In the genomic region with DNA sequence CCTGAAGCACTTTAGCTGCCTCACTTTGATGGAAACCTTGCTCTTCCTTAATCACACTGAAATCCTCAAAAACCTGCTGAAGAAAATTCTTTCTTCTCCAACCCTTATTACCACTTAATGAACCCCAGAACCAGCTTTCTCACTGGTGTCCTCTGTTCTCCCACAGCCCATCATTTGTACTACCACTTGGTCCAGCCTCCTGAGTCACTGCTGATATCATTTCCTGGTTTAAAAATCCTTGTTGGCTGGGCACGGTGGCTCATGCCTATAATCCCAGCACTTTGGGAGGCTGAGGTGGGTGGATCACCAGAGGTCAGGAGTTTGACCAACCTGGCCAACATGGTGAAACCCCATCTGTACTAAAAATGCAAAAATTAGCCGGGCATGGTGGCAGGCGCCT, we compare ENCODE assay signal across 19 cellular contexts.
A peak's percentile ranks its signal among the peaks of the same experiment; 100 is the strongest.
DNase-seq lines count a peak whose midpoint lies in the region; ATAC-seq and TF ChIP-seq lines count a peak whose summit lies in the region.
"Had no signal": no experiment of that assay in that cellular context is flagged by ENCODE, and none has a peak within 500 bp of the region (broad histone marks: within the 10 kb centered on the region; RNA-seq: fewer than 3 reads in every experiment).

No MANE protein-coding gene starts in this region.

- WGBS in neuronal stem cell (ENCODE audit: extremely low coverage in 2 of 2, insufficient read length in 2 of 2, insufficient replicate concordance in 1 of 2), 2 donors, result no CpG with 5 or more reads among the region's 3 CpGs

- H3F3A ChIP-seq in GM23338 (replicated peaks; ENCODE audit: low read depth), result no peaks in the 10 kb centered on the region

- H3K36me3 ChIP-seq in GM23338 (ENCODE audit: insufficient read depth) (no peaks in the 10 kb centered on the region), osteoblast (ENCODE audit: insufficient read depth, low read length) (no peaks in the 10 kb centered on the region), neuronal stem cell (replicated peaks in 1 of 2; ENCODE audit: control insufficient read depth in 2 of 2, insufficient read depth in 2 of 2, low read length in 2 of 2) (no peaks in the 10 kb centered on the region)

- H3K4me2 ChIP-seq in GM23338 (no peak overlapping the region), osteoblast (ENCODE audit: insufficient read depth, low read length) (no peak overlapping the region), neuronal stem cell (ENCODE audit: insufficient read depth, low read length, poor library complexity, severe bottlenecking) (no peak overlapping the region)

- ATAC-seq in GM23338 (no peak), HG03280 (IDR thresholded peaks at IDR 0.05; ENCODE audit: unreplicated experiment) (no peak), GM18907 (IDR thresholded peaks at IDR 0.05; ENCODE audit: unreplicated experiment) (no peak)

- H3K27me3 ChIP-seq in GM23338 (ENCODE audit: insufficient read depth) (no peaks in the 10 kb centered on the region), osteoblast (ENCODE audit: insufficient read depth, low read length) (no peaks in the 10 kb centered on the region), neuronal stem cell (ENCODE audit: control insufficient read depth in 3 of 3, insufficient read depth in 3 of 3, low read depth in 1 of 3, low read length in 3 of 3) (no peaks in the 10 kb centered on the region)

- H3K79me1 ChIP-seq in neuronal stem cell (ENCODE audit: low read depth, low read length), result no peaks in the 10 kb centered on the region

- peaks cover 9% of the 10 kb centered on the region for H3K9me3 Mint-ChIP-seq in GM23338

- H2BK15ac ChIP-seq in neuronal stem cell (ENCODE audit: low read length), result no peak overlapping the region

- no peak overlapping the region for H3K4ac ChIP-seq in neuronal stem cell (ENCODE audit: low read length)

- H3K4me3 ChIP-seq in GM23338, result no peak overlapping the region
- no peak overlapping the region for H3K4me3 ChIP-seq in epithelial cell of esophagus (ENCODE audit: low read length)
- no peak overlapping the region for H3K4me3 ChIP-seq in osteoblast (ENCODE audit: insufficient read depth, low read length)
- no peak overlapping the region for H3K4me3 ChIP-seq in neuronal stem cell (ENCODE audit: low read length in 2 of 2)

- peaks cover 4% of the 10 kb centered on the region; the same call in 2 of the 3 replicates for H3K36me3 Mint-ChIP-seq in GM23338 (ENCODE audit: low read depth)
- H3K36me3 Mint-ChIP-seq: IgD-negative memory B cell had no signal

- peaks cover 3% of the 10 kb centered on the region for H3K9me2 ChIP-seq in GM23338 (ENCODE audit: insufficient read depth)

- TF ChIP-seq CTCF in GM23338 (conservative IDR thresholded peaks at IDR 0.05; ENCODE audit: low read depth in 2 of 2), result no peak
- TF ChIP-seq CTCF in epithelial cell of esophagus (IDR thresholded peaks at IDR 0.05; ENCODE audit: insufficient read depth, low read depth, low read length, missing control alignments), result no peak
- TF ChIP-seq CTCF in osteoblast (IDR thresholded peaks at IDR 0.05; ENCODE audit: extremely low read depth, low read depth, low read length), result no peak

- no peak overlapping the region for H2BK120ac ChIP-seq in neuronal stem cell (ENCODE audit: low read depth, low read length)

- no peaks in the 10 kb centered on the region for H3K79me2 ChIP-seq in GM23338 (replicated peaks; ENCODE audit: insufficient read depth)
- H3K79me2 ChIP-seq in osteoblast (ENCODE audit: insufficient read depth, low read length), result no peaks in the 10 kb centered on the region

- DNase-seq in GM23338 (ENCODE audit: low spot score), result no peak
- DNase-seq in NCI-H226, result peak; percentile 42
- DNase-seq in epithelial cell of esophagus (ENCODE audit: low read depth), result peak; percentile 32
- DNase-seq in osteoblast (ENCODE audit: insufficient read length, low spot score, missing footprints), result no peak
- no peak for DNase-seq in neuronal stem cell (ENCODE audit: low spot score)
- DNase-seq: ACHN; CD4-positive, alpha-beta T cell; DMS79; GF-D8; NCI-H1417 treated with DMSO at 0.1 percent for 48 hours; NCI-H2029; NCI-H2171; NCI-H446 treated with DMSO at 0.1 percent for 48 hours; NK-92 treated with Interleukin-12 subunit alpha and Interleukin-12 subunit beta, amount 100 ng/mL, for 24 hours; RPMI8226 had no signal

- no peak overlapping the region for H2BK12ac ChIP-seq in neuronal stem cell (ENCODE audit: low read length)

- H4K8ac ChIP-seq in neuronal stem cell (ENCODE audit: low read depth, low read length), result no peak overlapping the region

- no peak overlapping the region for H2AK5ac ChIP-seq in neuronal stem cell (ENCODE audit: low read depth, low read length)

- no peak overlapping the region for H3K27ac ChIP-seq in GM23338 (ENCODE audit: low read depth)
- H3K27ac ChIP-seq in osteoblast (ENCODE audit: low read depth, low read length), result no peak overlapping the region
- no peak overlapping the region for H3K27ac ChIP-seq in neuronal stem cell (replicated peaks; ENCODE audit: low read length)

- H2AFZ ChIP-seq in GM23338 (no peak overlapping the region), osteoblast (ENCODE audit: low read length) (peak overlapping the region; percentile 67), neuronal stem cell (ENCODE audit: low read length) (no peak overlapping the region)

- H3K4me1 Mint-ChIP-seq in GM23338, result peaks cover 3% of the 10 kb centered on the region; the same call in 1 of the 3 replicates
- H3K4me1 Mint-ChIP-seq: B cell, IgD-negative memory B cell had no signal

- H3K18ac ChIP-seq in neuronal stem cell (ENCODE audit: low read length), result no peak overlapping the region

- no peak overlapping the region for H3K9ac ChIP-seq in neuronal stem cell (ENCODE audit: low read depth, low read length, poor library complexity)

- H3K27me3 Mint-ChIP-seq in GM23338 (ENCODE audit: insufficient read depth, low read depth, poor library complexity), result peaks cover 1% of the 10 kb centered on the region
- H3K27me3 Mint-ChIP-seq: CD4-positive, alpha-beta T cell; IgD-negative memory B cell had no signal

- no peak overlapping the region for H4K91ac ChIP-seq in neuronal stem cell (ENCODE audit: low read depth, low read length, poor library complexity)

- peak overlapping the region; percentile 37; the same call in 1 of the 2 replicates for H3K27ac Mint-ChIP-seq in GM23338
- H3K27ac Mint-ChIP-seq: B cell; CD4-positive, alpha-beta T cell; IgD-negative memory B cell had no signal

- H3K9me3 ChIP-seq in osteoblast (ENCODE audit: low read depth, low read length) (no peaks in the 10 kb centered on the region), neuronal stem cell (replicated peaks in 1 of 2; ENCODE audit: control insufficient read depth in 2 of 2, insufficient read depth in 1 of 2, low read depth in 1 of 2, low read length in 2 of 2) (peaks cover 1 to 14% of the 10 kb centered on the region in 2 donors)

- H2BK5ac ChIP-seq in neuronal stem cell (ENCODE audit: low read length), result no peak overlapping the region

- H3K4me1 ChIP-seq in GM23338 (ENCODE audit: insufficient read depth), result no peaks in the 10 kb centered on the region; the same call in 1 of the 2 replicates
- peaks cover 10% of the 10 kb centered on the region for H3K4me1 ChIP-seq in osteoblast (ENCODE audit: insufficient read depth, low read length)
- H3K4me1 ChIP-seq in neuronal stem cell (ENCODE audit: control insufficient read depth in 2 of 2, insufficient read depth in 1 of 2, low read depth in 1 of 2, low read length in 2 of 2), result peaks cover 0 to 14% of the 10 kb centered on the region in 2 donors

- H3K23ac ChIP-seq in neuronal stem cell (ENCODE audit: low read depth, low read length, poor library complexity), result no peak overlapping the region

- no peak overlapping the region for H3K14ac ChIP-seq in neuronal stem cell (ENCODE audit: low read length)

- no peak overlapping the region for H3K4me3 Mint-ChIP-seq in GM23338
- H3K4me3 Mint-ChIP-seq: B cell; CD4-positive, alpha-beta T cell; IgD-negative memory B cell had no signal

- no peaks in the 10 kb centered on the region for H4K20me1 ChIP-seq in GM23338 (replicated peaks; ENCODE audit: insufficient read depth)
- no peaks in the 10 kb centered on the region for H4K20me1 ChIP-seq in osteoblast (ENCODE audit: insufficient read depth, low read length)

TF ChIP-seq in GM23338, 12 proteins besides CTCF, POLR2A, EP300 and RAD21:
- no peak for TF ChIP-seq EZH2phosphoT487 (IDR thresholded peaks at IDR 0.05; ENCODE audit: unreplicated experiment)

Comparison
In these comparisons a context has a peak if more than half of its experiments do, and no peak if none do; other contexts are left out.
1. DNase-seq: peak in NCI-H226 (single experiment) and epithelial cell of esophagus (single experiment); none in GM23338 (single experiment), osteoblast (single experiment) and neuronal stem cell (single experiment).